Comparison of ENCODE assay signal across 20 cellular contexts in the genomic region with DNA sequence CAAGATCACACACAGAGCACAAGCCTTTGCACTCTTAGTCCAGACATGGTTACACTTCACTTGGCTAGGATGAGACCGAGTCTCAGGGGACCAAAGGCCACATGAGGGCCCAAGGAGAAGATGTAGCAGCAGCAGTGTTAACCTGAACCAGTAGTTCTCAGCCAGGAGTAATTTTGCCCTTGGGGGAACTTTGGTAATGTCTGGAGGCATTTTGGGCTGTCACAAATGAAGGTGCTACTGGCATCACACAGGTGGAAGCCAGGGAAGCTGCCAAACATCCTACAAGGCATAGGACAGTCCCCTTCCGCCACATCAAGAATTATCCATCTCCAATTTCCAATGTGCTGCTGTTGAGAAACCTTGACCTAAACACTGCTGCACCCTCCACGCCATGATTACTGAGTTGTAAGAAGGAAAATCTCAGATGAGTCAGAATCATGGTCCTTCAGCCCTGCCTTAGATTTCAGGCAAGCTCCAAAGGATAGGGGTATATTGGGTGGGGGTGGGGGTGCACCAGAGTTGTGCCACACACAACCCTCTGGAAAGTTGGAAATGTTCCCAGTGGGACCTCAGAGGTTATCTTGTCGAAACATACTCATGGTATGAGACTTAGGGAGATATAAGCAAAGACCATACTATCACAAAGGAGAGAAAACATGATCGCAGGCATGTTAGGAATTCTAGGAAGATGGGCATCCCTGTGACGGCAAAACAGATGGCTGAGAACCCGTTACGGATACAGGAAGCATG. TPM values are rescaled to one million over a fixed set of nuclear protein-coding genes. Genes with fewer than 3 reads are reported as not detected.
"Had no signal": no experiment of that assay in that cellular context is flagged by ENCODE, and none has a peak within 500 bp of the region (broad histone marks: within the 10 kb centered on the region; RNA-seq: fewer than 3 reads in every experiment).

No MANE protein-coding gene starts in this region.

- DNase-seq: activated gamma-delta T cell treated with Interleukin-2 at 50 U/mL for 16 hours; activated T-cell treated with anti-CD3 and anti-CD28 coated beads, Interleukin-2, amount 50 U/mL, for 1 hour; cerebellar nuclear complex; cortex of kidney; lower lobe of right lung; mesendoderm; mucosa of descending colon; naive thymus-derived CD4-positive, alpha-beta T cell; right lobe of liver; small intestine; stimulated activated CD4-positive, alpha-beta T cell treated with anti-CD3 and anti-CD28 coated beads, Interleukin-15, amount 100 ng/mL, for 24 hours; stimulated activated CD8-positive, alpha-beta memory T cell treated with anti-CD3 and anti-CD28 coated beads, Interleukin-4, amount 100 ng/mL, for 48 hours; stimulated activated naive B cell treated with anti-CD40 and anti-IgM and Interleukin-4, amounts not matched to agents 10 μg/mL and 1 μg/mL and 100 μg/mL, for 72 hours; T1000; testis had no signal

- H3K9me3 ChIP-seq: lower lobe of right lung, mucosa of descending colon, right lobe of liver, testis had no signal

- H3K4me3 ChIP-seq: lower lobe of right lung, mucosa of descending colon, right lobe of liver, testis had no signal

- H3K36me3 ChIP-seq: lower lobe of right lung, right lobe of liver had no signal

- ATAC-seq: activated naive CD4-positive, alpha-beta T cell treated with anti-CD3 and anti-CD28 coated beads, Interleukin-2, amount 50 U/mL, for 72 hours; lower lobe of right lung; mucosa of descending colon; naive thymus-derived CD4-positive, alpha-beta T cell; right lobe of liver; stimulated activated naive B cell treated with anti-CD40 and anti-IgM and Interleukin-4, amounts not matched to agents 10 μg/mL and 1 μg/mL and 100 μg/mL, for 72 hours; WTC11 had no signal

- H3K4me1 ChIP-seq: lower lobe of right lung, right lobe of liver had no signal

- H3K27me3 ChIP-seq: right lobe of liver, testis had no signal

- H3K27ac ChIP-seq: lower lobe of right lung, right lobe of liver, testis had no signal

RNA-seq across cellular contexts. Expression of a gene that starts 36.2 kb away (rescaled TPM):
- total RNA-seq: activated naive CD4-positive, alpha-beta T cell treated with anti-CD3 and anti-CD28 coated beads, Interleukin-2, amount 50 U/mL, for 72 hours; epithelial cell of proximal tubule; fibroblast of villous mesenchyme; T-helper 1 cell treated with Interleukin-12 subunit alpha and Interleukin-12 subunit beta and Interleukin-4 antibody, amounts not matched to agents 30 ng/mL and 1 ng/mL, for 36 hours had no signal
- polyA plus RNA-seq: naive thymus-derived CD4-positive, alpha-beta T cell had no signal
